ENCODE assay signal across 28 cellular contexts in genomic region chr1:7921766-7922165, GRCh38. TPM values are rescaled to one million over a fixed set of nuclear protein-coding genes. Genes with fewer than 3 reads are reported as not detected.
DNase-seq lines count a peak whose midpoint lies in the region; ATAC-seq and TF ChIP-seq lines count a peak whose summit lies in the region.
"Had no signal": no experiment of that assay in that cellular context is flagged by ENCODE, and none has a peak within 500 bp of the region (broad histone marks: within the 10 kb centered on the region; RNA-seq: fewer than 3 reads in every experiment).

No MANE protein-coding gene starts in this region.

- H3K27me3 ChIP-seq in aorta (ENCODE audit: control insufficient read depth in 1 of 2, insufficient read depth in 2 of 2, low read length in 1 of 2) (no peaks in the 10 kb centered on the region), right cardiac atrium (ENCODE audit: control insufficient read depth, insufficient read depth) (no peaks in the 10 kb centered on the region)
- H3K27me3 ChIP-seq: ovary, right atrium auricular region, vagina had no signal

- TF ChIP-seq CTCF in GM13977 (IDR thresholded peaks at IDR 0.05; ENCODE audit: extremely low read depth, insufficient read depth, missing control alignments), result no peak

- 20% methylated on average over 7 of the region's 7 CpGs for WGBS in aorta, 2 donors
- WGBS in right cardiac atrium, result 93% methylated on average over 7 of the region's 7 CpGs

- H3K27ac Mint-ChIP-seq in stimulated activated naive CD8-positive, alpha-beta T cell treated with anti-CD3 and anti-CD28 coated beads, Interleukin-15, Interleukin-2, amounts not matched to agents 100 ng/mL and 50 ng/mL, for 24 hours, result peak overlapping the region; percentile 98
- H3K27ac Mint-ChIP-seq in activated T-helper 2 cell treated with anti-CD3 and anti-CD28 coated beads, Interferon-gamma antibody, Interleukin-2, Interleukin-4, amounts not matched to agents 10 μg/mL and 5 μg/mL and 100 μg/mL, durations not matched to agents 14 hours and 24 hours and 36 hours, result peak overlapping the region; percentile 43
- H3K27ac Mint-ChIP-seq: activated CD4-positive, alpha-beta memory T cell treated with anti-CD3 and anti-CD28 coated beads for 36 hours; activated naive CD4-positive, alpha-beta T cell treated with anti-CD3 and anti-CD28 coated beads, Interleukin-2, amount 50 U/mL, for 24 hours; endodermal cell; memory B cell; naive thymus-derived CD4-positive, alpha-beta T cell had no signal

- intact Hi-C loops in activated T-helper 2 cell treated with anti-CD3 and anti-CD28 coated beads, Interferon-gamma antibody, Interleukin-2, Interleukin-4, amounts not matched to agents 10 μg/mL and 5 μg/mL and 100 μg/mL, durations not matched to agents 14 hours and 24 hours and 36 hours (cut with micrococcal nuclease), result loop anchor here (5.0 kb wide), 1 partner anchor 41 kb away; the partner anchor contains the start of gene PARK7
- intact Hi-C loops in aorta (cut with DNase I) (no loop called here), right cardiac atrium (cut with DNase I) (no loop called here)

- H3K36me3 Mint-ChIP-seq in stimulated activated naive CD8-positive, alpha-beta T cell treated with anti-CD3 and anti-CD28 coated beads, Interleukin-15, Interleukin-2, amounts not matched to agents 100 ng/mL and 50 ng/mL, for 24 hours (ENCODE audit: low read depth), result peaks cover 77% of the 10 kb centered on the region
- H3K36me3 Mint-ChIP-seq in activated T-helper 2 cell treated with anti-CD3 and anti-CD28 coated beads, Interferon-gamma antibody, Interleukin-2, Interleukin-4, amounts not matched to agents 10 μg/mL and 5 μg/mL and 100 μg/mL, durations not matched to agents 14 hours and 24 hours and 36 hours (ENCODE audit: low read depth), result peaks cover 69% of the 10 kb centered on the region
- H3K36me3 Mint-ChIP-seq: memory B cell; naive thymus-derived CD4-positive, alpha-beta T cell had no signal

- no peaks in the 10 kb centered on the region for H3K36me3 ChIP-seq in aorta (ENCODE audit: control insufficient read depth in 1 of 2, insufficient read depth in 2 of 2, low read length in 1 of 2)
- H3K36me3 ChIP-seq: esophagus squamous epithelium, ovary, right atrium auricular region, vagina had no signal

- no peak for ATAC-seq in stimulated activated naive CD8-positive, alpha-beta T cell treated with anti-CD3 and anti-CD28 coated beads, Interleukin-15, Interleukin-2, amounts not matched to agents 100 U/mL and 50 U/mL, for 24 hours
- ATAC-seq in aorta (ENCODE audit: low FRiP score) (no peak), right cardiac atrium (no peak)
- ATAC-seq: K562; left colon; naive thymus-derived CD4-positive, alpha-beta T cell had no signal

- H3K27ac ChIP-seq in aorta (ENCODE audit: low read depth in 1 of 2, low read length in 2 of 2) (peak overlapping the region; percentile 56 to 77), right cardiac atrium (ENCODE audit: low read length) (no peak overlapping the region)
- H3K27ac ChIP-seq: esophagus squamous epithelium, ovary, right atrium auricular region, vagina had no signal

- H3K9me3 Mint-ChIP-seq in stimulated activated naive CD8-positive, alpha-beta T cell treated with anti-CD3 and anti-CD28 coated beads, Interleukin-15, Interleukin-2, amounts not matched to agents 100 ng/mL and 50 ng/mL, for 24 hours, result no peaks in the 10 kb centered on the region
- no peaks in the 10 kb centered on the region for H3K9me3 Mint-ChIP-seq in activated T-helper 2 cell treated with anti-CD3 and anti-CD28 coated beads, Interferon-gamma antibody, Interleukin-2, Interleukin-4, amounts not matched to agents 10 μg/mL and 5 μg/mL and 100 μg/mL, durations not matched to agents 14 hours and 24 hours and 36 hours
- H3K9me3 Mint-ChIP-seq: activated CD4-positive, alpha-beta memory T cell treated with anti-CD3 and anti-CD28 coated beads for 36 hours; activated naive CD4-positive, alpha-beta T cell treated with anti-CD3 and anti-CD28 coated beads, Interleukin-2, amount 50 U/mL, for 24 hours; memory B cell had no signal

- H3K9me3 ChIP-seq in aorta (ENCODE audit: control insufficient read depth, low read length) (no peaks in the 10 kb centered on the region), right cardiac atrium (ENCODE audit: control insufficient read depth, low read length) (no peaks in the 10 kb centered on the region)
- H3K9me3 ChIP-seq: esophagus squamous epithelium, ovary, right atrium auricular region, vagina had no signal

- in situ Hi-C loops in GM13977 (cut with MboI; ENCODE audit: low pct_unique_long_range_greater_than_20kb, low sequenced_read_pairs, unreplicated experiment), result no loop called here

- H3K27me3 Mint-ChIP-seq in stimulated activated naive CD8-positive, alpha-beta T cell treated with anti-CD3 and anti-CD28 coated beads, Interleukin-15, Interleukin-2, amounts not matched to agents 100 ng/mL and 50 ng/mL, for 24 hours, result no peaks in the 10 kb centered on the region
- no peaks in the 10 kb centered on the region for H3K27me3 Mint-ChIP-seq in activated T-helper 2 cell treated with anti-CD3 and anti-CD28 coated beads, Interferon-gamma antibody, Interleukin-2, Interleukin-4, amounts not matched to agents 10 μg/mL and 5 μg/mL and 100 μg/mL, durations not matched to agents 14 hours and 24 hours and 36 hours (ENCODE audit: low read depth)
- H3K27me3 Mint-ChIP-seq: activated CD4-positive, alpha-beta memory T cell treated with anti-CD3 and anti-CD28 coated beads for 36 hours; activated naive CD4-positive, alpha-beta T cell treated with anti-CD3 and anti-CD28 coated beads, Interleukin-2, amount 50 U/mL, for 24 hours; naive thymus-derived CD4-positive, alpha-beta T cell had no signal

- no peak for DNase-seq in stimulated activated naive CD8-positive, alpha-beta T cell treated with anti-CD3 and anti-CD28 coated beads, Interleukin-15, Interleukin-2, amounts not matched to agents 100 U/mL and 50 U/mL, for 24 hours
- DNase-seq in activated T-helper 2 cell treated with anti-CD3 and anti-CD28 coated beads, Interferon-gamma antibody, Interleukin-2, Interleukin-4, amounts not matched to agents 10 μg/mL and 5 μg/mL and 100 μg/mL, durations not matched to agents 14 hours and 24 hours and 36 hours (ENCODE audit: low spot score), result no peak
- DNase-seq in hepatic stellate cell (ENCODE audit: low spot score), result peak; percentile 17
- no peak for DNase-seq in aorta
- no peak for DNase-seq in GM13977 (ENCODE audit: low spot score)
- no peak for DNase-seq in superior temporal gyrus (ENCODE audit: extremely low spot score)
- DNase-seq in right cardiac atrium, result no peak
- DNase-seq: ACHN; activated CD4-positive, alpha-beta memory T cell treated with anti-CD3 and anti-CD28 coated beads for 36 hours; Calu3; endodermal cell; esophagus squamous epithelium; H7; left colon; naive thymus-derived CD4-positive, alpha-beta T cell; NCI-H2171 treated with DMSO at 0.1 percent for 48 hours; NCI-H526 treated with DMSO at 0.1 percent for 48 hours; ovary; stimulated activated CD4-positive, alpha-beta T cell treated with anti-CD3 and anti-CD28 coated beads, Interleukin-15, amount 100 ng/mL, for 24 hours; stimulated activated CD8-positive, alpha-beta memory T cell treated with anti-CD3 and anti-CD28 coated beads, Interleukin-4, amount 100 ng/mL, for 48 hours; substantia nigra had no signal

- H3K4me1 Mint-ChIP-seq in stimulated activated naive CD8-positive, alpha-beta T cell treated with anti-CD3 and anti-CD28 coated beads, Interleukin-15, Interleukin-2, amounts not matched to agents 100 ng/mL and 50 ng/mL, for 24 hours (ENCODE audit: low read depth), result peaks cover 85% of the 10 kb centered on the region
- H3K4me1 Mint-ChIP-seq in activated T-helper 2 cell treated with anti-CD3 and anti-CD28 coated beads, Interferon-gamma antibody, Interleukin-2, Interleukin-4, amounts not matched to agents 10 μg/mL and 5 μg/mL and 100 μg/mL, durations not matched to agents 14 hours and 24 hours and 36 hours (ENCODE audit: low read depth), result peaks cover 29% of the 10 kb centered on the region
- H3K4me1 Mint-ChIP-seq: endodermal cell, memory B cell had no signal

- H3K4me3 ChIP-seq in aorta (ENCODE audit: low read length in 2 of 2) (peak overlapping the region in 1 of 2 donors; percentile 24), right cardiac atrium (ENCODE audit: low read length) (no peak overlapping the region)
- H3K4me3 ChIP-seq: coronary artery, esophagus squamous epithelium, K562, ovary, right atrium auricular region, vagina had no signal

- H3K4me1 ChIP-seq in aorta (ENCODE audit: control insufficient read depth in 1 of 2, insufficient read depth in 2 of 2, low read length in 2 of 2), result no peaks in the 10 kb centered on the region
- H3K4me1 ChIP-seq in right cardiac atrium (ENCODE audit: control insufficient read depth, insufficient read depth, low read length), result no peaks in the 10 kb centered on the region
- H3K4me1 ChIP-seq: esophagus squamous epithelium, right atrium auricular region, vagina had no signal

- peak overlapping the region; percentile 21 for H3K4me3 Mint-ChIP-seq in stimulated activated naive CD8-positive, alpha-beta T cell treated with anti-CD3 and anti-CD28 coated beads, Interleukin-15, Interleukin-2, amounts not matched to agents 100 ng/mL and 50 ng/mL, for 24 hours
- H3K4me3 Mint-ChIP-seq in activated T-helper 2 cell treated with anti-CD3 and anti-CD28 coated beads, Interferon-gamma antibody, Interleukin-2, Interleukin-4, amounts not matched to agents 10 μg/mL and 5 μg/mL and 100 μg/mL, durations not matched to agents 14 hours and 24 hours and 36 hours (ENCODE audit: low read depth), result no peak overlapping the region
- H3K4me3 Mint-ChIP-seq: activated CD4-positive, alpha-beta memory T cell treated with anti-CD3 and anti-CD28 coated beads for 36 hours; endodermal cell; memory B cell; naive thymus-derived CD4-positive, alpha-beta T cell had no signal

RNA-seq across cellular contexts. Expression of gene TNFRSF9, which starts 18.9 kb away (rescaled TPM):
- total RNA-seq in activated T-helper 2 cell treated with anti-CD3 and anti-CD28 coated beads, Interferon-gamma antibody, Interleukin-2, Interleukin-4, amounts not matched to agents 10 μg/mL and 5 μg/mL and 100 μg/mL, durations not matched to agents 14 hours and 24 hours and 36 hours, result 112 and 115 TPM in 2 replicates
- total RNA-seq in aorta, result under 1 TPM; 0.36 to 0.42 TPM
- not detected for polyA plus RNA-seq in aorta
- total RNA-seq in right cardiac atrium, result not detected
- polyA plus RNA-seq in right cardiac atrium, result 0.07 TPM
- total RNA-seq: endodermal cell, H7, right atrium auricular region, vagina had no signal

RNA-seq across cellular contexts. Expression of gene PARK7, which starts 39.7 kb away (rescaled TPM):
- total RNA-seq in activated T-helper 2 cell treated with anti-CD3 and anti-CD28 coated beads, Interferon-gamma antibody, Interleukin-2, Interleukin-4, amounts not matched to agents 10 μg/mL and 5 μg/mL and 100 μg/mL, durations not matched to agents 14 hours and 24 hours and 36 hours, result 498 and 514 TPM in 2 replicates
- total RNA-seq in aorta (100 to 1,000 TPM; 192 to 201 TPM), right cardiac atrium (100 to 1,000 TPM; 302 to 323 (median 314) TPM)
- polyA plus RNA-seq in aorta (100 to 1,000 TPM; 322 to 503 TPM), right cardiac atrium (501 TPM)

Comparison
In these comparisons a context has a peak if more than half of its experiments do, and no peak if none do; other contexts are left out.
1. RNA of gene TNFRSF9, which starts 18.9 kb away (total RNA-seq): 112 to 115 TPM in activated T-helper 2 cell treated with anti-CD3 and anti-CD28 coated beads, Interferon-gamma antibody, Interleukin-2, Interleukin-4, amounts not matched to agents 10 μg/mL and 5 μg/mL and 100 μg/mL, durations not matched to agents 14 hours and 24 hours and 36 hours; 0.36 to 0.42 TPM in aorta and not detected in right cardiac atrium; every median in the first group is over 10 times any median in the second.